7 cellular contexts compared by ENCODE assay signal in genomic region chr7:28400838-28401360, GRCh38.
"Had no signal": no experiment of that assay in that cellular context is flagged by ENCODE, and none has a peak within 500 bp of the region (broad histone marks: within the 10 kb centered on the region; RNA-seq: fewer than 3 reads in every experiment).

No MANE protein-coding gene starts in this region.

- H3K4me2 ChIP-seq: GM23338 had no signal

- H3K4me3 ChIP-seq: GM23338 had no signal

- ATAC-seq: GM23338 had no signal

- H3K27ac Mint-ChIP-seq: GM23338, H9 had no signal

- DNase-seq: H9, HCEC 1CT, KG1 had no signal

- H3K4me3 Mint-ChIP-seq: GM23338, H9 had no signal

- FAIRE-seq: H1, H54, HTR-8/SVneo had no signal

- H3K9me3 Mint-ChIP-seq: GM23338, H9 had no signal

- H2AFZ ChIP-seq: GM23338 had no signal
